Comparison of ENCODE assay signal across 12 cellular contexts in genomic region chr20:62920039-62920645, GRCh38. TPM values are rescaled to one million over a fixed set of nuclear protein-coding genes. Genes with fewer than 3 reads are reported as not detected.
DNase-seq lines count a peak whose midpoint lies in the region; TF ChIP-seq lines count a peak whose summit lies in the region.
"Had no signal": no experiment of that assay in that cellular context is flagged by ENCODE, and none has a peak within 500 bp of the region (broad histone marks: within the 10 kb centered on the region; RNA-seq: fewer than 3 reads in every experiment).

No MANE protein-coding gene starts in this region.

- H3K4me3 Mint-ChIP-seq in Caco-2 (ENCODE audit: unreplicated experiment) (no peak overlapping the region), nephron (no peak overlapping the region)

- H3K9me2 ChIP-seq in Karpas-422 (replicated peaks; ENCODE audit: insufficient read depth, low read length): no peaks in the 10 kb centered on the region

- H3K36me3 Mint-ChIP-seq in Caco-2 (ENCODE audit: insufficient read depth, unreplicated experiment): peaks cover 46% of the 10 kb centered on the region
- H3K36me3 Mint-ChIP-seq in nephron (ENCODE audit: low read depth): no peaks in the 10 kb centered on the region

- H3K27ac ChIP-seq in Karpas-422 (ENCODE audit: low read length): no peak overlapping the region
- H3K27ac ChIP-seq in adipose tissue (ENCODE audit: low read depth, low read length): peak overlapping the region; percentile 57
- no peak overlapping the region for H3K27ac ChIP-seq in esophagus squamous epithelium
- H3K27ac ChIP-seq: PC-9 had no signal

- CTCF ChIA-PET in Caco-2 (lab: Charles Lee): interaction anchor here (1.2 to 1.7 kb wide), 2 partner anchors 12 to 17 kb away, joined by 4 to 6 read pairs; no protein-coding TSS in a partner anchor

- TF ChIP-seq CTCF in Caco-2 (IDR thresholded peaks at IDR 0.05; ENCODE audit: insufficient read depth in 1 of 2, low read depth in 1 of 2, low read length in 1 of 2, severe bottlenecking in 1 of 2, unreplicated experiment in 1 of 2) (no peak), nephron (IDR thresholded peaks at IDR 0.05; ENCODE audit: unreplicated experiment in 3 of 3) (no peak), esophagus squamous epithelium (IDR thresholded peaks at IDR 0.05) (no peak)

- TF ChIP-seq POLR2A in esophagus squamous epithelium (IDR thresholded peaks at IDR 0.05): no peak

- POLR2A ChIA-PET in Caco-2 (lab: Charles Lee): interaction anchor here (1.0 kb wide), 1 partner anchor 18 kb away, joined by 3 read pairs; the partner anchor contains the start of gene GID8

- H3K4me1 ChIP-seq in Caco-2 (peaks cover 65% of the 10 kb centered on the region), Karpas-422 (ENCODE audit: low read length) (peaks cover 80% of the 10 kb centered on the region), esophagus squamous epithelium (peaks cover 65 to 100% (median 92%) of the 10 kb centered on the region in 3 donors)

- H3K27me3 ChIP-seq in Caco-2 (replicated peaks; ENCODE audit: control insufficient read depth, insufficient read depth, low read length) (no peaks in the 10 kb centered on the region), Karpas-422 (ENCODE audit: low read length) (no peaks in the 10 kb centered on the region), esophagus squamous epithelium (no peaks in the 10 kb centered on the region)

- H3K27ac Mint-ChIP-seq in Caco-2 (ENCODE audit: unreplicated experiment): peak overlapping the region; percentile 49
- H3K27ac Mint-ChIP-seq in nephron: peak overlapping the region in 2 of 3 experiments; percentile 16 to 37

- peaks cover 90% of the 10 kb centered on the region for H4K20me1 ChIP-seq in Karpas-422 (ENCODE audit: insufficient read depth, low read depth, low read length)

- WGBS in adipose tissue, 3 donors: 69 to 79% (median 76%) methylated on average over 10 of the region's 10 CpGs
- WGBS in esophagus squamous epithelium, 2 donors: 62 to 69% methylated on average over 7 to 9 of the region's 10 CpGs

- H3K4me3 ChIP-seq in Caco-2 (ENCODE audit: low read depth, low read length) (no peak overlapping the region), Karpas-422 (ENCODE audit: low read length) (no peak overlapping the region), esophagus squamous epithelium (no peak overlapping the region)
- H3K4me3 ChIP-seq: PC-9 had no signal

- peaks cover 68% of the 10 kb centered on the region for H3K4me1 Mint-ChIP-seq in Caco-2 (ENCODE audit: low read depth, unreplicated experiment)
- peaks cover 73% of the 10 kb centered on the region for H3K4me1 Mint-ChIP-seq in nephron

- intact Hi-C loops in Caco-2 (cut with micrococcal nuclease; ENCODE audit: unreplicated experiment): no loop called here
- intact Hi-C loops in esophagus squamous epithelium (cut with DNase I): no loop called here

- H3K9me3 ChIP-seq in Caco-2 (no peaks in the 10 kb centered on the region), Karpas-422 (ENCODE audit: low read length) (no peaks in the 10 kb centered on the region), esophagus squamous epithelium (no peaks in the 10 kb centered on the region)

- no peak overlapping the region for H3K9ac ChIP-seq in Karpas-422 (ENCODE audit: low read length)

- no peaks in the 10 kb centered on the region for H3K27me3 Mint-ChIP-seq in Caco-2 (ENCODE audit: insufficient read depth, unreplicated experiment)
- H3K27me3 Mint-ChIP-seq in nephron (ENCODE audit: low read depth): no peaks in the 10 kb centered on the region

- H2AFZ ChIP-seq in Karpas-422 (ENCODE audit: low read length): no peak overlapping the region
- H2AFZ ChIP-seq: PC-9 had no signal

- peak overlapping the region; percentile 53 for H3K4me2 ChIP-seq in Karpas-422 (ENCODE audit: low read depth, low read length, poor library complexity, severe bottlenecking)
- H3K4me2 ChIP-seq: PC-9 had no signal

- BruUV-seq in Caco-2 (replicated peaks; lab: Mats Ljungman, UMichigan): no TSS peak

- H3K36me3 ChIP-seq in Caco-2 (ENCODE audit: control insufficient read depth, insufficient read depth, low read length) (peaks cover 1% of the 10 kb centered on the region; the same call in 1 of the 2 replicates), Karpas-422 (ENCODE audit: insufficient read depth, low read length) (no peaks in the 10 kb centered on the region), esophagus squamous epithelium (no peaks in the 10 kb centered on the region)

- H3K9me3 Mint-ChIP-seq in Caco-2 (ENCODE audit: unreplicated experiment): no peaks in the 10 kb centered on the region
- no peaks in the 10 kb centered on the region for H3K9me3 Mint-ChIP-seq in nephron

- peaks cover 100% of the 10 kb centered on the region for H3K79me2 ChIP-seq in Karpas-422 (ENCODE audit: low read length)

- DNase-seq in Caco-2: peak in 1 of 2 experiments; percentile 35
- no peak for DNase-seq in Karpas-422
- DNase-seq in esophagus squamous epithelium (lab: John Stamatoyannopoulos, UW): no peak
- no peak for DNase-seq in GOT3 (lab: John Stamatoyannopoulos, UW)
- no peak for DNase-seq in NCI-H2171 (lab: John Stamatoyannopoulos, UW)
- DNase-seq: KG1; nucleus accumbens; PC-9; stimulated activated naive CD4-positive, alpha-beta T cell had no signal

RNA-seq across cellular contexts. Expression of gene DIDO1, which starts 6.2 kb away (rescaled TPM):
- 120 and 122 TPM in 2 replicates for total RNA-seq in Caco-2 (2022)
- 35.4 and 43.4 TPM in 2 replicates for total RNA-seq in Karpas-422 (2014; rRNA removed; shearing (Covaris generic); ENCODE audit: low replicate concordance)
- polyA plus RNA-seq in adipose tissue: 10 to 100 TPM; 12.3 to 27.6 (median 17.4) TPM
- 10 to 100 TPM; 27.6 to 57.8 (median 36.7) TPM for total RNA-seq in esophagus squamous epithelium

RNA-seq across cellular contexts. Expression of gene GID8, which starts 17.8 kb away (rescaled TPM):
- total RNA-seq in Caco-2 (2022) (129 and 133 TPM in 2 replicates), esophagus squamous epithelium (10 to 100 TPM; 41.0 to 51.2 (median 44.1) TPM)
- total RNA-seq in Karpas-422 (2014; rRNA removed; shearing (Covaris generic); ENCODE audit: low replicate concordance): 31.3 and 48.2 TPM in 2 replicates
- 10 to 100 TPM; 11.5 to 12.6 (median 12.5) TPM for polyA plus RNA-seq in adipose tissue

RNA-seq across cellular contexts. Expression of gene SLC17A9, which starts 32.4 kb away (rescaled TPM):
- total RNA-seq in Caco-2 (2022) (64.7 and 77.4 TPM in 2 replicates), esophagus squamous epithelium (1 to 10 TPM in 2 of 4 donors, under 1 TPM in 2; 0.31 to 3.9 (median 1.4) TPM)
- 15.9 and 22.1 TPM in 2 replicates for total RNA-seq in Karpas-422 (2014; rRNA removed; shearing (Covaris generic); ENCODE audit: low replicate concordance)
- 1 to 10 TPM; 2.0 to 4.8 (median 3.7) TPM for polyA plus RNA-seq in adipose tissue
- polyA plus RNA-seq: keratinocyte had no signal

RNA-seq across cellular contexts. Expression of gene TCFL5, which starts 58.5 kb away (rescaled TPM):
- total RNA-seq in Caco-2 (2022) (14.6 and 15.1 TPM in 2 replicates), esophagus squamous epithelium (1 to 10 TPM; 5.2 to 8.4 (median 7.2) TPM)
- 11.3 and 11.5 TPM in 2 replicates for total RNA-seq in Karpas-422 (2014; rRNA removed; shearing (Covaris generic); ENCODE audit: low replicate concordance)
- 1 to 10 TPM; 2.2 to 8.4 (median 5.1) TPM for polyA plus RNA-seq in adipose tissue
